In genomic region chr22:49734882-49735281, GRCh38 we compare ENCODE assay signal across 17 cellular contexts.
A peak's percentile ranks its signal among the peaks of the same experiment; 100 is the strongest.
DNase-seq lines count a peak whose midpoint lies in the region; ATAC-seq and TF ChIP-seq lines count a peak whose summit lies in the region.
"Had no signal": no experiment of that assay in that cellular context is flagged by ENCODE, and none has a peak within 500 bp of the region (broad histone marks: within the 10 kb centered on the region; RNA-seq: fewer than 3 reads in every experiment).

No MANE protein-coding gene starts in this region.

- H3K9me3 ChIP-seq in endodermal cell (ENCODE audit: control insufficient read depth, low read length) = no peaks in the 10 kb centered on the region
- H3K9me3 ChIP-seq in neuronal stem cell (replicated peaks in 1 of 2; ENCODE audit: control insufficient read depth in 2 of 2, insufficient read depth in 1 of 2, low read depth in 1 of 2, low read length in 2 of 2) = peaks cover 3 to 6% of the 10 kb centered on the region in 2 donors

- H3K4me1 Mint-ChIP-seq in activated T-cell treated with anti-CD3 and anti-CD28 coated beads, Interleukin-2, amount 50 U/mL, for 24 hours (ENCODE audit: low read depth) = peaks cover 13% of the 10 kb centered on the region
- H3K4me1 Mint-ChIP-seq in activated T-cell treated with anti-CD3 and anti-CD28 coated beads, Interleukin-2, amount 50 U/mL, for 4 hours (ENCODE audit: low read depth) = peaks cover 12% of the 10 kb centered on the region
- H3K4me1 Mint-ChIP-seq in endodermal cell = no peaks in the 10 kb centered on the region
- H3K4me1 Mint-ChIP-seq in stimulated activated memory B cell treated with anti-CD40 and anti-IgM and Interleukin-4, amounts not matched to agents 10 μg/mL and 1 μg/mL and 100 μg/mL, for 72 hours = no peaks in the 10 kb centered on the region

- no peak overlapping the region for H2AK5ac ChIP-seq in neuronal stem cell (ENCODE audit: low read depth, low read length)

- H3K27ac ChIP-seq in endodermal cell (ENCODE audit: low read depth, low read length) (no peak overlapping the region), neuronal stem cell (replicated peaks; ENCODE audit: low read length) (no peak overlapping the region)
- H3K27ac ChIP-seq: BLaER1 had no signal

- no peak overlapping the region for H4K8ac ChIP-seq in neuronal stem cell (ENCODE audit: low read depth, low read length)

- H3K9ac ChIP-seq in endodermal cell (ENCODE audit: extremely low read depth, low read length, poor library complexity, severe bottlenecking) = no peak overlapping the region
- no peak overlapping the region for H3K9ac ChIP-seq in neuronal stem cell (ENCODE audit: low read depth, low read length, poor library complexity)
- H3K9ac ChIP-seq: BLaER1 had no signal

- H3K36me3 Mint-ChIP-seq in activated T-cell treated with anti-CD3 and anti-CD28 coated beads, Interleukin-2, amount 50 U/mL, for 24 hours (ENCODE audit: low read depth) = no peaks in the 10 kb centered on the region
- no peaks in the 10 kb centered on the region for H3K36me3 Mint-ChIP-seq in activated T-cell treated with anti-CD3 and anti-CD28 coated beads, Interleukin-2, amount 50 U/mL, for 4 hours (ENCODE audit: insufficient read depth)
- H3K36me3 Mint-ChIP-seq in endodermal cell (ENCODE audit: low read depth) = no peaks in the 10 kb centered on the region
- H3K36me3 Mint-ChIP-seq in stimulated activated memory B cell treated with anti-CD40 and anti-IgM and Interleukin-4, amounts not matched to agents 10 μg/mL and 1 μg/mL and 100 μg/mL, for 72 hours = no peaks in the 10 kb centered on the region

- H2BK12ac ChIP-seq in neuronal stem cell (ENCODE audit: low read length) = no peak overlapping the region

- H3K9me3 Mint-ChIP-seq in activated T-cell treated with anti-CD3 and anti-CD28 coated beads, Interleukin-2, amount 50 U/mL, for 24 hours = peaks cover 6% of the 10 kb centered on the region
- no peaks in the 10 kb centered on the region for H3K9me3 Mint-ChIP-seq in activated T-cell treated with anti-CD3 and anti-CD28 coated beads, Interleukin-2, amount 50 U/mL, for 4 hours
- peaks cover 27% of the 10 kb centered on the region for H3K9me3 Mint-ChIP-seq in endodermal cell
- H3K9me3 Mint-ChIP-seq in stimulated activated memory B cell treated with anti-CD40 and anti-IgM and Interleukin-4, amounts not matched to agents 10 μg/mL and 1 μg/mL and 100 μg/mL, for 72 hours = peaks cover 4% of the 10 kb centered on the region
- H3K9me3 Mint-ChIP-seq: CD4-positive, alpha-beta T cell had no signal

- no peak overlapping the region for H3K4me3 Mint-ChIP-seq in activated T-cell treated with anti-CD3 and anti-CD28 coated beads, Interleukin-2, amount 50 U/mL, for 24 hours
- H3K4me3 Mint-ChIP-seq in activated T-cell treated with anti-CD3 and anti-CD28 coated beads, Interleukin-2, amount 50 U/mL, for 4 hours = no peak overlapping the region
- H3K4me3 Mint-ChIP-seq in endodermal cell = no peak overlapping the region
- H3K4me3 Mint-ChIP-seq in stimulated activated memory B cell treated with anti-CD40 and anti-IgM and Interleukin-4, amounts not matched to agents 10 μg/mL and 1 μg/mL and 100 μg/mL, for 72 hours = no peak overlapping the region
- H3K4me3 Mint-ChIP-seq: CD4-positive, alpha-beta T cell had no signal

- H2BK5ac ChIP-seq in neuronal stem cell (ENCODE audit: low read length) = no peak overlapping the region

- no peak for TF ChIP-seq CTCF in endodermal cell (conservative IDR thresholded peaks at IDR 0.05)

- H3K23ac ChIP-seq in neuronal stem cell (ENCODE audit: low read depth, low read length, poor library complexity) = peak overlapping the region; percentile 31

- H3K4me1 ChIP-seq in endodermal cell (ENCODE audit: control insufficient read depth, insufficient read depth, low read length) (no peaks in the 10 kb centered on the region), neuronal stem cell (ENCODE audit: control insufficient read depth in 2 of 2, insufficient read depth in 1 of 2, low read depth in 1 of 2, low read length in 2 of 2) (no peaks in the 10 kb centered on the region)
- H3K4me1 ChIP-seq: Caco-2 had no signal

- H3K4ac ChIP-seq in neuronal stem cell (ENCODE audit: low read length) = no peak overlapping the region

- H2AFZ ChIP-seq in neuronal stem cell (ENCODE audit: low read length) = no peak overlapping the region

- 83 to 86% methylated on average over 1 to 12 of the region's 12 CpGs for WGBS in endodermal cell (ENCODE audit: insufficient coverage in 1 of 2, insufficient read length in 1 of 2), 2 experiments
- WGBS in neuronal stem cell (ENCODE audit: extremely low coverage in 2 of 2, insufficient read length in 2 of 2, insufficient replicate concordance in 1 of 2), 2 donors = no CpG with 5 or more reads among the region's 12 CpGs

- no peak overlapping the region for H3K27ac Mint-ChIP-seq in activated T-cell treated with anti-CD3 and anti-CD28 coated beads, Interleukin-2, amount 50 U/mL, for 24 hours
- H3K27ac Mint-ChIP-seq in endodermal cell = no peak overlapping the region
- no peak overlapping the region for H3K27ac Mint-ChIP-seq in stimulated activated memory B cell treated with anti-CD40 and anti-IgM and Interleukin-4, amounts not matched to agents 10 μg/mL and 1 μg/mL and 100 μg/mL, for 72 hours
- H3K27ac Mint-ChIP-seq: CD4-positive, alpha-beta T cell had no signal

- peaks cover 2% of the 10 kb centered on the region for H3K79me1 ChIP-seq in neuronal stem cell (ENCODE audit: low read depth, low read length)

- no peak overlapping the region for H2BK120ac ChIP-seq in neuronal stem cell (ENCODE audit: low read depth, low read length)

- H3K14ac ChIP-seq in neuronal stem cell (ENCODE audit: low read length) = no peak overlapping the region

- no peak overlapping the region for H2BK15ac ChIP-seq in neuronal stem cell (ENCODE audit: low read length)

- no peaks in the 10 kb centered on the region for H3K36me3 ChIP-seq in endodermal cell (ENCODE audit: control insufficient read depth, insufficient read depth, low read length)
- H3K36me3 ChIP-seq in neuronal stem cell (replicated peaks in 1 of 2; ENCODE audit: control insufficient read depth in 2 of 2, insufficient read depth in 2 of 2, low read length in 2 of 2) = no peaks in the 10 kb centered on the region
- H3K36me3 ChIP-seq: BLaER1 had no signal

- ATAC-seq in activated T-cell treated with anti-CD3 and anti-CD28 coated beads, Interleukin-2, amount 50 U/mL, for 4 hours = no peak
- ATAC-seq in HG03571 (IDR thresholded peaks at IDR 0.05; ENCODE audit: unreplicated experiment) = no peak
- no peak for ATAC-seq in stimulated activated memory B cell treated with anti-CD40 and anti-IgM and Interleukin-4, amounts not matched to agents 10 μg/mL and 1 μg/mL and 100 μg/mL, for 72 hours
- ATAC-seq: GM12878, Right ventricle myocardium inferior had no signal

- H3K27me3 ChIP-seq in endodermal cell (ENCODE audit: control insufficient read depth, insufficient read depth, low read length, poor library complexity, severe bottlenecking) (peaks cover 19% of the 10 kb centered on the region), neuronal stem cell (ENCODE audit: control insufficient read depth in 3 of 3, insufficient read depth in 3 of 3, low read depth in 1 of 3, low read length in 3 of 3) (peaks cover 0 to 12% (median 0%) of the 10 kb centered on the region in 3 experiments)

- H3K18ac ChIP-seq in neuronal stem cell (ENCODE audit: low read length) = peak overlapping the region; percentile 57

- no peak overlapping the region for H4K91ac ChIP-seq in neuronal stem cell (ENCODE audit: low read depth, low read length, poor library complexity)

- peaks cover 65% of the 10 kb centered on the region for H3K27me3 Mint-ChIP-seq in activated T-cell treated with anti-CD3 and anti-CD28 coated beads, Interleukin-2, amount 50 U/mL, for 24 hours
- H3K27me3 Mint-ChIP-seq in activated T-cell treated with anti-CD3 and anti-CD28 coated beads, Interleukin-2, amount 50 U/mL, for 4 hours (ENCODE audit: low read depth) = peaks cover 47% of the 10 kb centered on the region
- peaks cover 5% of the 10 kb centered on the region for H3K27me3 Mint-ChIP-seq in endodermal cell (ENCODE audit: insufficient read depth)
- peaks cover 91% of the 10 kb centered on the region for H3K27me3 Mint-ChIP-seq in stimulated activated memory B cell treated with anti-CD40 and anti-IgM and Interleukin-4, amounts not matched to agents 10 μg/mL and 1 μg/mL and 100 μg/mL, for 72 hours

- H3K4me2 ChIP-seq in neuronal stem cell (ENCODE audit: insufficient read depth, low read length, poor library complexity, severe bottlenecking) = no peak overlapping the region

- H3K4me3 ChIP-seq in endodermal cell (ENCODE audit: low read length) = no peak overlapping the region
- no peak overlapping the region for H3K4me3 ChIP-seq in neuronal stem cell (ENCODE audit: low read length in 2 of 2)
- H3K4me3 ChIP-seq: BLaER1, GM12878 had no signal

- peak; percentile 11 for DNase-seq in activated T-cell treated with anti-CD3 and anti-CD28 coated beads, Interleukin-2, amount 50 U/mL, for 24 hours
- DNase-seq in activated T-cell treated with anti-CD3 and anti-CD28 coated beads, Interleukin-2, amount 50 U/mL, for 4 hours = no peak
- DNase-seq in endodermal cell (peak; percentile 22), neuronal stem cell (ENCODE audit: low spot score) (no peak), dedifferentiated amniotic fluid mesenchymal stem cell (ENCODE audit: extremely low spot score) (no peak)
- DNase-seq: CD4-positive, alpha-beta T cell; NCI-H1417; NCI-H1694 treated with DMSO at 0.1 percent for 48 hours; NCI-H2081 treated with DMSO at 0.1 percent for 48 hours; NCI-H446; NCI-H526 had no signal

Comparison
In these comparisons a context has a peak if more than half of its experiments do, and no peak if none do; other contexts are left out.
1. DNase-seq: peak in activated T-cell treated with anti-CD3 and anti-CD28 coated beads, Interleukin-2, amount 50 U/mL, for 24 hours (single experiment) and endodermal cell (single experiment); none in activated T-cell treated with anti-CD3 and anti-CD28 coated beads, Interleukin-2, amount 50 U/mL, for 4 hours (single experiment), neuronal stem cell (single experiment) and dedifferentiated amniotic fluid mesenchymal stem cell (single experiment).